Comparison of ENCODE assay signal across 19 cellular contexts in the genomic region with DNA sequence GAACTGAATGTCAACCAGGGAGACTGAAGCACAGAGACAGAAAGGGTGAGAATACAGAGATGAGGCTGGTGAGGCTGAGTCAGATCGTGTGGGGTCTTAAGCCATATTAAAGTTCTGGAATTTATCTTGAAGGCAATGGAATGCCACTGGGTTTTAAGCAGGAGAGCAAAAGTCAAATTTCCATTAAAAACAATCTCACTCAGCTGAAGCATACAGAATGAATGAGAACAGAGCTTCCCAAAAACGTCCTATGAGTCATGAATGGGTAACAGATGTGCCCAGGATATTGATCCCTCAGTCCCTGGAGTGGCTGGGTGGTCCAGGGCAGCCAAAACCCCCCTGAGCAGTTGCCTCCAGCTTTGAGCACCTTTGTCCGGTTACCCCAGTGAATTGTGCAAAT. TPM values are rescaled to one million over a fixed set of nuclear protein-coding genes. Genes with fewer than 3 reads are reported as not detected.
DNase-seq lines count a peak whose midpoint lies in the region; ATAC-seq, FAIRE-seq and TF ChIP-seq lines count a peak whose summit lies in the region.
"Had no signal": no experiment of that assay in that cellular context is flagged by ENCODE, and none has a peak within 500 bp of the region (broad histone marks: within the 10 kb centered on the region; RNA-seq: fewer than 3 reads in every experiment).

No MANE protein-coding gene starts in this region.

- no peaks in the 10 kb centered on the region for H3K9me3 Mint-ChIP-seq in activated CD4-positive, alpha-beta T cell treated with anti-CD3 and anti-CD28 coated beads, Interleukin-2, amount 10 ng/mL, durations not matched to agents 24 days and 14 days
- H3K9me3 Mint-ChIP-seq: stimulated activated naive CD8-positive, alpha-beta T cell treated with anti-CD3 and anti-CD28 coated beads, Interleukin-15, amount 100 ng/mL, for 72 hours had no signal

- H2BK120ac ChIP-seq in H1 (replicated peaks; ENCODE audit: low read depth, low read length) = no peak overlapping the region

- no peak overlapping the region for H3K18ac ChIP-seq in H1 (ENCODE audit: extremely low read depth, low read length)

- intact Hi-C loops in activated CD4-positive, alpha-beta T cell treated with anti-CD3 and anti-CD28 coated beads, Interleukin-2, amount 10 ng/mL, durations not matched to agents 24 days and 14 days (cut with micrococcal nuclease) = no loop called here
- intact Hi-C loops in gastrocnemius medialis (cut with DNase I; ENCODE audit: low total_unique reads) = no loop called here
- intact Hi-C loops in HepG2 (cut with micrococcal nuclease; ENCODE audit: unreplicated experiment) = no loop called here

- in situ Hi-C loops in gastrocnemius medialis (cut with MboI; ENCODE audit: low sequenced_read_pairs in 4 of 4) (no loop called here), HepG2 (cut with HindIII; ENCODE audit: extremely low pct_ligation_motif_present, low pct_unique_long_range_greater_than_20kb) (no loop called here)

- H3K27ac Mint-ChIP-seq in activated CD4-positive, alpha-beta T cell treated with anti-CD3 and anti-CD28 coated beads, Interleukin-2, amount 10 ng/mL, durations not matched to agents 24 days and 14 days = peak overlapping the region; percentile 4

- 83% methylated on average over 3 of the region's 3 CpGs; no CpG with 5 or more reads in 1 of the 2 experiments for WGBS in H1 (ENCODE audit: extremely low coverage in 1 of 2, insufficient coverage in 1 of 2, insufficient read length in 1 of 2, insufficient replicate concordance in 2 of 2, low coverage in 1 of 2, low lambda C conversion rate in 2 of 2, missing lambda C conversion rate in 1 of 2), 2 experiments
- WGBS in HepG2 (ENCODE audit: low lambda C conversion rate) = 95% methylated on average over 3 of the region's 3 CpGs

- H3K27me3 ChIP-seq in H1 (replicated peaks in 1 of 4; ENCODE audit: control insufficient read depth in 3 of 4, extremely low read depth in 1 of 4, insufficient read depth in 3 of 4, low read length in 3 of 4) (no peaks in the 10 kb centered on the region), gastrocnemius medialis (no peaks in the 10 kb centered on the region), HepG2 (ENCODE audit: control insufficient read depth in 1 of 2, insufficient read depth in 2 of 2, low read length in 2 of 2) (no peaks in the 10 kb centered on the region)
- H3K27me3 ChIP-seq: adrenal gland, dorsolateral prefrontal cortex, gastroesophageal sphincter, ovary had no signal

- TF ChIP-seq RAD21 in H1 (IDR thresholded peaks at IDR 0.05 in 1 of 2, conservative IDR thresholded peaks at IDR 0.05 in 1 of 2; ENCODE audit: low read depth in 2 of 2, low read length in 2 of 2) = no peak
- TF ChIP-seq RAD21 in HepG2 (CRISPR knock-in tag; IDR thresholded peaks at IDR 0.05) = no peak

- H3K4me1 ChIP-seq in H1 (replicated peaks in 1 of 4; ENCODE audit: control insufficient read depth in 3 of 4, insufficient read depth in 4 of 4, low read length in 3 of 4) (no peaks in the 10 kb centered on the region; a peak in 2 of 7 replicates), gastrocnemius medialis (peaks cover 22 to 64% of the 10 kb centered on the region in 2 donors), HepG2 (ENCODE audit: insufficient read depth, low read length) (peaks cover 42% of the 10 kb centered on the region)

- TF ChIP-seq CTCF in H1 (IDR thresholded peaks at IDR 0.05; ENCODE audit: control extremely low read depth in 1 of 3, insufficient read depth in 1 of 3, low read depth in 1 of 3, low read length in 3 of 3) (no peak), gastrocnemius medialis (IDR thresholded peaks at IDR 0.05 in 4 of 5, conservative IDR thresholded peaks at IDR 0.05 in 1 of 5) (no peak), HepG2 (CRISPR knock-in tag; IDR thresholded peaks at IDR 0.05) (no peak), coronary artery (IDR thresholded peaks at IDR 0.05) (no peak)

- H3K36me3 ChIP-seq in H1 (ENCODE audit: control insufficient read depth in 2 of 4, insufficient read depth in 4 of 4, low read length in 3 of 4) = no peaks in the 10 kb centered on the region
- H3K36me3 ChIP-seq in gastrocnemius medialis = no peaks in the 10 kb centered on the region
- H3K36me3 ChIP-seq in HepG2 (replicated peaks in 1 of 2; ENCODE audit: control insufficient read depth in 1 of 2, insufficient read depth in 2 of 2, low read length in 2 of 2) = peaks cover 5 to 19% of the 10 kb centered on the region in 2 experiments; a peak in 4 of 5 replicates
- H3K36me3 ChIP-seq: adrenal gland, ovary had no signal

- peaks cover 9% of the 10 kb centered on the region; the same call in 1 of the 2 replicates for H3K79me1 ChIP-seq in H1 (ENCODE audit: low read depth, low read length)

- H3K36me3 Mint-ChIP-seq in activated CD4-positive, alpha-beta T cell treated with anti-CD3 and anti-CD28 coated beads, Interleukin-2, amount 10 ng/mL, durations not matched to agents 24 days and 14 days (ENCODE audit: low read depth) = peaks cover 31% of the 10 kb centered on the region

- H3K27me3 Mint-ChIP-seq in activated CD4-positive, alpha-beta T cell treated with anti-CD3 and anti-CD28 coated beads, Interleukin-2, amount 10 ng/mL, durations not matched to agents 24 days and 14 days = no peaks in the 10 kb centered on the region
- H3K27me3 Mint-ChIP-seq: stimulated activated naive CD8-positive, alpha-beta T cell treated with anti-CD3 and anti-CD28 coated beads, Interleukin-15, amount 100 ng/mL, for 72 hours had no signal

- no peak overlapping the region for H3K27ac ChIP-seq in H1 (ENCODE audit: low read depth, low read length)
- H3K27ac ChIP-seq in gastrocnemius medialis = peak overlapping the region; percentile 27 to 91 (median 60)
- H3K27ac ChIP-seq in HepG2 (ENCODE audit: extremely low read length, insufficient read depth, low read length) = no peak overlapping the region
- H3K27ac ChIP-seq in coronary artery = no peak overlapping the region
- H3K27ac ChIP-seq: adrenal gland, dorsolateral prefrontal cortex, gastroesophageal sphincter, ovary had no signal

- peaks cover 44% of the 10 kb centered on the region for H3K4me1 Mint-ChIP-seq in activated CD4-positive, alpha-beta T cell treated with anti-CD3 and anti-CD28 coated beads, Interleukin-2, amount 10 ng/mL, durations not matched to agents 24 days and 14 days

- no peak for TF ChIP-seq EP300 in H1 (IDR thresholded peaks at IDR 0.05; ENCODE audit: borderline replicate concordance in 1 of 2, low read depth in 2 of 2, low read length in 2 of 2)
- TF ChIP-seq EP300 in HepG2 (IDR thresholded peaks at IDR 0.05; ENCODE audit: low read depth in 2 of 2, low read length in 2 of 2) = no peak
- no peak for TF ChIP-seq EP300 in HepG2 (CRISPR knock-in tag; IDR thresholded peaks at IDR 0.05; ENCODE audit: borderline replicate concordance)

- H2BK15ac ChIP-seq in H1 (ENCODE audit: low read length) = no peak overlapping the region

- peak overlapping the region; percentile 27; the same call in 1 of the 2 replicates for H2BK12ac ChIP-seq in H1 (ENCODE audit: low read depth, low read length)

- no peak overlapping the region for H2AFZ ChIP-seq in H1 (ENCODE audit: low read length)
- no peak overlapping the region for H2AFZ ChIP-seq in HepG2 (ENCODE audit: low read length)

- H3K9me3 ChIP-seq in H1 (ENCODE audit: insufficient read depth in 2 of 2, low read depth in 1 of 2, low read length in 1 of 2) (no peaks in the 10 kb centered on the region; a peak in 1 of 4 replicates), gastrocnemius medialis (no peaks in the 10 kb centered on the region), HepG2 (ENCODE audit: low read length) (no peaks in the 10 kb centered on the region)
- H3K9me3 ChIP-seq: adrenal gland, gastroesophageal sphincter, ovary had no signal

- no peak overlapping the region for H3K4me3 Mint-ChIP-seq in activated CD4-positive, alpha-beta T cell treated with anti-CD3 and anti-CD28 coated beads, Interleukin-2, amount 10 ng/mL, durations not matched to agents 24 days and 14 days
- H3K4me3 Mint-ChIP-seq: stimulated activated naive CD8-positive, alpha-beta T cell treated with anti-CD3 and anti-CD28 coated beads, Interleukin-15, amount 100 ng/mL, for 72 hours had no signal

- no peak overlapping the region for H2BK5ac ChIP-seq in H1 (ENCODE audit: low read depth, low read length)

- no TSS peak for BruUV-seq in HepG2 (replicated peaks; lab: Mats Ljungman, UMichigan)

- H4K8ac ChIP-seq in H1 (ENCODE audit: extremely low read depth, insufficient read depth, low read length) = no peak overlapping the region

- H3K14ac ChIP-seq in H1 (ENCODE audit: insufficient read length) = no peak overlapping the region

- FAIRE-seq in H1 (lab: Jason Lieb, UNC) (no peak), HepG2 (lab: Jason Lieb, UNC) (no peak)
- FAIRE-seq: islet of Langerhans, small intestine had no signal

- CTCF ChIA-PET in H1 (lab: Charles Lee; ENCODE audit: partially characterized antibody) (interaction anchor here (0.7 to 25.9 kb wide), 9 partner anchors 9 to 455 kb away, joined by 3 to 676 read pairs (median 4); partner anchors contain the start of gene HBEGF), HepG2 (lab: Yijun Ruan, JAX; ENCODE audit: low intra/inter-chr PET ratio, low total read pairs) (no interaction called here)

- H3K9ac ChIP-seq in H1 (replicated peaks in 1 of 4; ENCODE audit: extremely low read depth in 1 of 4, low read depth in 3 of 4, low read length in 3 of 4) (no peak overlapping the region), HepG2 (ENCODE audit: insufficient read depth, low read depth, low read length) (no peak overlapping the region)

- no peak overlapping the region for H4K91ac ChIP-seq in H1 (replicated peaks; ENCODE audit: insufficient read length, low read length)

- H3K79me2 ChIP-seq in H1 (ENCODE audit: control insufficient read depth in 1 of 2, insufficient read depth in 2 of 2, low read length in 2 of 2) (0 out of 4 replicates have a peak, but pooled peaks cover 0 to 19% of the 10 kb centered on the region in 2 experiments), HepG2 (ENCODE audit: insufficient read depth, low read length) (peaks cover 52% of the 10 kb centered on the region)

- no peak overlapping the region for H2AK5ac ChIP-seq in H1 (ENCODE audit: low read depth, low read length)

- no peaks in the 10 kb centered on the region for H3K23me2 ChIP-seq in H1 (ENCODE audit: low read depth, low read length)

- no peak for DNase-seq in activated CD4-positive, alpha-beta T cell treated with anti-CD3 and anti-CD28 coated beads, Interleukin-2, amount 10 ng/mL, durations not matched to agents 24 days and 14 days
- DNase-seq in activated CD4-positive, alpha-beta T cell treated with anti-CD3 and anti-CD28 coated beads for 1 hour = no peak
- peak; percentile 70 for DNase-seq in HS-5 (ENCODE audit: low read depth)
- DNase-seq in H1 (ENCODE audit: low read depth in 1 of 2, low spot score in 2 of 2) = no peak
- DNase-seq in gastrocnemius medialis = no peak
- DNase-seq in HepG2 (ENCODE audit: low spot score) = no peak
- DNase-seq in coronary artery (ENCODE audit: low spot score) = no peak
- DNase-seq: activated CD8-positive, alpha-beta memory T cell treated with anti-CD3 and anti-CD28 coated beads, Interleukin-2, amount 50 U/mL, for 48 hours; adrenal gland; DMS 273 treated with DMSO at 0.1 percent for 48 hours; dorsolateral prefrontal cortex; NCI-H2107; ovary; Right ventricle myocardium superior; small intestine; stimulated activated naive CD8-positive, alpha-beta T cell treated with anti-CD3 and anti-CD28 coated beads, Interleukin-15, amount 100 ng/mL, for 72 hours had no signal

- TF ChIP-seq POLR2A in H1 (IDR thresholded peaks at IDR 0.05; ENCODE audit: control extremely low read depth in 1 of 2, low read depth in 2 of 2, low read length in 2 of 2) (no peak), gastrocnemius medialis (IDR thresholded peaks at IDR 0.05) (no peak), HepG2 (IDR thresholded peaks at IDR 0.05; ENCODE audit: insufficient read depth in 1 of 2, low read depth in 2 of 2, low read length in 2 of 2) (no peak)

- H3K56ac ChIP-seq in H1 (replicated peaks; ENCODE audit: insufficient read length, low read depth, low read length) = no peak overlapping the region

- H3K4me2 ChIP-seq in H1 (ENCODE audit: insufficient read depth in 1 of 2, low read depth in 2 of 2, low read length in 2 of 2) (no peak overlapping the region), HepG2 (ENCODE audit: low read depth, low read length) (no peak overlapping the region)

- H4K20me1 ChIP-seq in H1 (replicated peaks in 1 of 2; ENCODE audit: control insufficient read depth in 1 of 2, insufficient read depth in 2 of 2, low read length in 2 of 2) = peaks cover 0 to 9% of the 10 kb centered on the region in 2 experiments
- H4K20me1 ChIP-seq in HepG2 (ENCODE audit: insufficient read depth, low read length) = peaks cover 10% of the 10 kb centered on the region

- no peak overlapping the region for H4K5ac ChIP-seq in H1 (ENCODE audit: insufficient read length, low read depth, low read length)

- no peak overlapping the region for H3K4ac ChIP-seq in H1 (replicated peaks; ENCODE audit: insufficient read length, low read depth, low read length)

- H2BK20ac ChIP-seq in H1 (ENCODE audit: low read length) = no peak overlapping the region

- POLR2A ChIA-PET in H1 (lab: Charles Lee; ENCODE audit: partially characterized antibody) = interaction anchor here (0.6 to 4.4 kb wide), 4 partner anchors 16 to 389 kb away, joined by 3 to 15 read pairs (median 4); partner anchors contain the start of genes HBEGF, IK and NDUFA2
- POLR2A ChIA-PET in HepG2 (lab: Yijun Ruan, JAX) = interaction anchor here (0.8 kb wide), 2 partner anchors 42 to 88 kb away, joined by 3 read pairs; partner anchors contain the start of gene HBEGF

- H3K4me3 ChIP-seq in H1 (ENCODE audit: extremely low read depth in 1 of 4, insufficient read depth in 2 of 4, low read depth in 3 of 4, low read length in 4 of 4) (no peak overlapping the region), gastrocnemius medialis (no peak overlapping the region), HepG2 (replicated peaks in 1 of 3; ENCODE audit: insufficient read depth in 1 of 3, low read depth in 2 of 3, low read length in 3 of 3) (no peak overlapping the region), coronary artery (no peak overlapping the region)
- H3K4me3 ChIP-seq: adrenal gland, dorsolateral prefrontal cortex, gastroesophageal sphincter, ovary had no signal

- H3K23ac ChIP-seq in H1 (ENCODE audit: insufficient read length) = no peak overlapping the region

- ATAC-seq in gastrocnemius medialis (no peak), HG03095 (IDR thresholded peaks at IDR 0.05; ENCODE audit: unreplicated experiment) (no peak), HepG2 (no peak)
- ATAC-seq: gastroesophageal sphincter; stimulated activated naive CD8-positive, alpha-beta T cell treated with anti-CD3 and anti-CD28 coated beads, Interleukin-15, amount 100 ng/mL, for 72 hours had no signal

RNA-seq across cellular contexts. Expression of gene PFDN1, which starts 44.9 kb away (rescaled TPM):
- total RNA-seq in activated CD4-positive, alpha-beta T cell treated with anti-CD3 and anti-CD28 coated beads, Interleukin-2, amount 10 ng/mL, durations not matched to agents 24 days and 14 days = 51.5 and 57.9 TPM in 2 replicates
- total RNA-seq in H1 (2021; fragmentation: NEBNext Ultra II Directional; extraction: Animal tissue kit (Norgen Biotek cat#: 25700)) = 52.6 and 53.0 TPM in 2 replicates
- polyA plus RNA-seq in H1 (2011; rRNA removed) = 71.7 and 89.6 TPM in 2 replicates
- 65.7 TPM for polyA plus RNA-seq in H1 (2011; cell fraction: cytosol; rRNA removed)
- 60.6 TPM for polyA plus RNA-seq in H1 (2011; cell fraction: nucleus; rRNA removed)
- polyA plus RNA-seq in H1 (2012, experiment 1 of 2) = 56.5 to 141 TPM (median 82.0 TPM) in 4 replicates
- 44.7 TPM for polyA plus RNA-seq in H1 (2012, experiment 2 of 2)
- 236 TPM for polyA plus RNA-seq in H1 (2013, experiment 1 of 2)
- polyA plus RNA-seq in H1 (2013, experiment 2 of 2) = 247 TPM
- 47.0 and 48.0 TPM in 2 replicates for polyA minus RNA-seq in H1 (2011; rRNA and poly(A)+ RNA removed)
- 21.7 TPM for polyA minus RNA-seq in H1 (2011; cell fraction: cytosol; rRNA and poly(A)+ RNA removed)
- 24.1 TPM for polyA minus RNA-seq in H1 (2011; cell fraction: nucleus; rRNA and poly(A)+ RNA removed)
- total RNA-seq in gastrocnemius medialis = 10 to 100 TPM; 47.9 to 81.0 (median 77.9) TPM
- 70.8 and 102 TPM in 2 replicates for total RNA-seq in HepG2 (2016; rRNA removed; fragmentation: Illumina TruSeq; extraction: Trizol)
- total RNA-seq in HepG2 (2016; cell fraction: cytosol; rRNA removed; fragmentation: Illumina TruSeq; extraction: Trizol; ENCODE audit: low read depth) = 30.8 and 31.4 TPM in 2 replicates
- total RNA-seq in HepG2 (2016; cell fraction: insoluble cytoplasmic fraction; rRNA removed; fragmentation: Illumina TruSeq; extraction: Trizol) = 73.4 and 106 TPM in 2 replicates
- 63.5 and 65.6 TPM in 2 replicates for total RNA-seq in HepG2 (2016; cell fraction: membrane; rRNA removed; fragmentation: Illumina TruSeq; extraction: Trizol)
- 34.9 and 39.3 TPM in 2 replicates for total RNA-seq in HepG2 (2016; cell fraction: nucleus; rRNA removed; fragmentation: Illumina TruSeq; extraction: Trizol)
- polyA plus RNA-seq in HepG2 (2011; rRNA removed) = 67.2 and 70.4 TPM in 2 replicates
- polyA plus RNA-seq in HepG2 (2011; cell fraction: cytosol; rRNA removed) = 82.6 and 98.7 TPM in 2 replicates
- 19.1 and 24.2 TPM in 2 replicates for polyA plus RNA-seq in HepG2 (2011; cell fraction: nucleus; rRNA removed)
- 91.4 and 114 TPM in 2 replicates for polyA plus RNA-seq in HepG2 (2012)
- polyA plus RNA-seq in HepG2 (2016; cell fraction: cytosol; fragmentation: Illumina TruSeq; extraction: Trizol; ENCODE audit: low read depth) = 34.9 and 37.0 TPM in 2 replicates
- polyA plus RNA-seq in HepG2 (2016; cell fraction: insoluble cytoplasmic fraction; fragmentation: Illumina TruSeq; extraction: Trizol; ENCODE audit: low read depth) = 154 TPM in 2 replicates
- polyA plus RNA-seq in HepG2 (2016; cell fraction: membrane; fragmentation: Illumina TruSeq; extraction: Trizol; ENCODE audit: low read depth) = 58.7 and 63.7 TPM in 2 replicates
- 45.6 and 54.4 TPM in 2 replicates for polyA plus RNA-seq in HepG2 (2016; cell fraction: nucleus; fragmentation: Illumina TruSeq; extraction: Trizol; ENCODE audit: insufficient read depth, low read depth)
- polyA minus RNA-seq in HepG2 (2011; rRNA and poly(A)+ RNA removed; ENCODE audit: low replicate concordance) = 91.1 and 127 TPM in 2 replicates
- polyA minus RNA-seq in HepG2 (2011; cell fraction: cytosol; rRNA and poly(A)+ RNA removed) = 32.0 and 33.9 TPM in 2 replicates
- 33.0 and 40.5 TPM in 2 replicates for polyA minus RNA-seq in HepG2 (2011; cell fraction: nucleus; rRNA and poly(A)+ RNA removed)

Comparison
In these comparisons a context has a peak if more than half of its experiments do, and no peak if none do; other contexts are left out.
1. H3K27ac ChIP-seq: peak in gastrocnemius medialis (4 of 4); none in H1 (single experiment), HepG2 (single experiment) and coronary artery (0 of 2).